In the genomic region with DNA sequence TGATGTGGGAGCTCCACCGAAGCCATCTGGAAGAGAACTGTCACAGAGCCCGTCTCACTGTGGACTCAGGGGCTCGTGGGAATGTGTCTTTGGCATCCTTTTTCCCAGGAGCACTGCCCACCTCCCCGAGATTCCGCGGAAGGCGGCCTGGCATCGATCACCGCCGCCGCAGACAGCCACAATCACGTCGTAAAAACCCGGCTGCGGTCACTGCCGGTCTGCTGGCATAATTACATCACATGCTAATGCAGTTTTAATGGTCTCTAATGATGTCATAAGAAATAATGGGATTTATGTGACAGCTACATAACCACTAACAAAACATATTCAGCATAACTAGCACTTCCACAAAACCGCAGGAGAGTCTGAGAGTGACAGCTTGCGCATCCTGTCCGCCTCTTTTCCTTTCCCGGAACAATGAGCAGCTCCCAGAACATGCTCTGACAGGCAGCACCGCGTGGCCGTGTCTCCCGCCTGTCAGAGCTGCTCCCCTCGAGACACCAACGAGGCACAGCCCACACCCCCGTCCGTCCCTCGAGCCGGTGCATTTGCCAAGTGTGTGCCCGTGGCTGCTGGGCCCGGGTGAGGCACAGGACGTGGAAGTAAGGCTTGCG, we compare ENCODE assay signal across 16 cellular contexts.
A peak's percentile ranks its signal among the peaks of the same experiment; 100 is the strongest.
DNase-seq lines count a peak whose midpoint lies in the region; ATAC-seq and TF ChIP-seq lines count a peak whose summit lies in the region.
"Had no signal": no experiment of that assay in that cellular context is flagged by ENCODE, and none has a peak within 500 bp of the region (broad histone marks: within the 10 kb centered on the region; RNA-seq: fewer than 3 reads in every experiment).

No MANE protein-coding gene starts in this region.

- no peak overlapping the region for H2AFZ ChIP-seq in neural cell (ENCODE audit: low read depth, low read length)
- H2AFZ ChIP-seq: neural progenitor cell had no signal

- H3K4me3 ChIP-seq in right atrium auricular region (no peak overlapping the region), neural cell (ENCODE audit: low read length) (peak overlapping the region; percentile 45), body of pancreas (no peak overlapping the region)
- H3K4me3 ChIP-seq: heart left ventricle, neural progenitor cell had no signal

- H3K4me2 ChIP-seq in neural cell (ENCODE audit: low read length): no peak overlapping the region
- H3K4me2 ChIP-seq: neural progenitor cell had no signal

- no peak for TF ChIP-seq CTCF in right atrium auricular region (IDR thresholded peaks at IDR 0.05)
- TF ChIP-seq CTCF in neural cell (IDR thresholded peaks at IDR 0.05; ENCODE audit: poor library complexity, severe bottlenecking): no peak
- TF ChIP-seq CTCF in body of pancreas (IDR thresholded peaks at IDR 0.05): no peak

- H3K27ac ChIP-seq in right atrium auricular region: no peak overlapping the region
- H3K27ac ChIP-seq in neural cell (ENCODE audit: low read length): peak overlapping the region; percentile 74
- H3K27ac ChIP-seq in body of pancreas: no peak overlapping the region
- H3K27ac ChIP-seq: heart left ventricle, neural progenitor cell had no signal

- H3K27me3 ChIP-seq in right atrium auricular region (no peaks in the 10 kb centered on the region), neural cell (ENCODE audit: insufficient read depth, low read depth, low read length) (no peaks in the 10 kb centered on the region), body of pancreas (no peaks in the 10 kb centered on the region)
- H3K27me3 ChIP-seq: neural progenitor cell had no signal

- no peaks in the 10 kb centered on the region for H3K9me2 ChIP-seq in neural cell (ENCODE audit: insufficient read depth, low read length)

- peaks cover 5% of the 10 kb centered on the region for H3F3A ChIP-seq in neural cell (ENCODE audit: insufficient read depth, low read length, poor library complexity, severe bottlenecking)

- 78 to 93% methylated on average over 21 to 34 of the region's 34 CpGs for WGBS in body of pancreas, 2 donors

- TF ChIP-seq EP300 in neural cell (conservative IDR thresholded peaks at IDR 0.05; ENCODE audit: poor library complexity, severe bottlenecking): peak; percentile 89

- H3K36me3 ChIP-seq in right atrium auricular region (no peaks in the 10 kb centered on the region), neural cell (ENCODE audit: insufficient read depth, low read length) (no peaks in the 10 kb centered on the region), body of pancreas (replicated peaks in 1 of 2; ENCODE audit: insufficient read depth in 1 of 2, low read depth in 2 of 2) (no peaks in the 10 kb centered on the region)
- H3K36me3 ChIP-seq: heart left ventricle, neural progenitor cell had no signal

- ATAC-seq in left ventricle myocardium superior: no peak
- ATAC-seq in GM19351 (IDR thresholded peaks at IDR 0.05; ENCODE audit: unreplicated experiment): no peak
- ATAC-seq in body of pancreas: no peak
- ATAC-seq: effector memory CD8-positive, alpha-beta T cell had no signal

- H3K9me3 ChIP-seq in right atrium auricular region (no peaks in the 10 kb centered on the region), neural cell (ENCODE audit: low read length) (no peaks in the 10 kb centered on the region), body of pancreas (no peaks in the 10 kb centered on the region)
- H3K9me3 ChIP-seq: heart left ventricle had no signal

- H3K9ac ChIP-seq in neural cell (ENCODE audit: low read length): peak overlapping the region; percentile 57
- H3K9ac ChIP-seq: neural progenitor cell had no signal

- TF ChIP-seq RAD21 in neural cell (conservative IDR thresholded peaks at IDR 0.05): no peak

- TF ChIP-seq POLR2A in body of pancreas (IDR thresholded peaks at IDR 0.05): no peak

- H3K79me2 ChIP-seq in neural cell (replicated peaks; ENCODE audit: insufficient read depth, low read length): no peaks in the 10 kb centered on the region

- intact Hi-C loops in left ventricle myocardium superior (cut with micrococcal nuclease) (no loop called here), body of pancreas (cut with DNase I) (no loop called here)

- DNase-seq in right atrium auricular region (ENCODE audit: low spot score): peak; percentile 43
- no peak for DNase-seq in left ventricle myocardium superior
- peak; percentile 50 for DNase-seq in astrocyte of the hippocampus (ENCODE audit: low read depth, low spot score)
- DNase-seq in EL: no peak
- DNase-seq in NCI-H2196 (lab: John Stamatoyannopoulos, UW; ENCODE audit: unreplicated experiment): no peak
- no peak for DNase-seq in body of pancreas
- DNase-seq: activated CD4-positive, alpha-beta T cell treated with anti-CD3 and anti-CD28 coated beads for 1 hour; activated gamma-delta T cell; amygdala; effector memory CD8-positive, alpha-beta T cell; NCI-H2227 treated with DMSO at 0.1 percent for 48 hours; SIG-M5 had no signal

- no peaks in the 10 kb centered on the region for H3K4me1 ChIP-seq in right atrium auricular region
- H3K4me1 ChIP-seq in body of pancreas: no peaks in the 10 kb centered on the region
- H3K4me1 ChIP-seq: heart left ventricle, neural progenitor cell had no signal

- H4K20me1 ChIP-seq in neural cell (ENCODE audit: insufficient read depth): no peaks in the 10 kb centered on the region

TF ChIP-seq in neural cell, 6 proteins besides CTCF, POLR2A, EP300 and RAD21:
- peak; percentile 82 for TF ChIP-seq POLR2AphosphoS5 (IDR thresholded peaks at IDR 0.05)
- no peak for TF ChIP-seq TAF1 (IDR thresholded peaks at IDR 0.05; ENCODE audit: low read depth)
- TF ChIP-seq SMC3 (conservative IDR thresholded peaks at IDR 0.05; ENCODE audit: poor library complexity): peak; percentile 19
- TF ChIP-seq, protein P1, sequence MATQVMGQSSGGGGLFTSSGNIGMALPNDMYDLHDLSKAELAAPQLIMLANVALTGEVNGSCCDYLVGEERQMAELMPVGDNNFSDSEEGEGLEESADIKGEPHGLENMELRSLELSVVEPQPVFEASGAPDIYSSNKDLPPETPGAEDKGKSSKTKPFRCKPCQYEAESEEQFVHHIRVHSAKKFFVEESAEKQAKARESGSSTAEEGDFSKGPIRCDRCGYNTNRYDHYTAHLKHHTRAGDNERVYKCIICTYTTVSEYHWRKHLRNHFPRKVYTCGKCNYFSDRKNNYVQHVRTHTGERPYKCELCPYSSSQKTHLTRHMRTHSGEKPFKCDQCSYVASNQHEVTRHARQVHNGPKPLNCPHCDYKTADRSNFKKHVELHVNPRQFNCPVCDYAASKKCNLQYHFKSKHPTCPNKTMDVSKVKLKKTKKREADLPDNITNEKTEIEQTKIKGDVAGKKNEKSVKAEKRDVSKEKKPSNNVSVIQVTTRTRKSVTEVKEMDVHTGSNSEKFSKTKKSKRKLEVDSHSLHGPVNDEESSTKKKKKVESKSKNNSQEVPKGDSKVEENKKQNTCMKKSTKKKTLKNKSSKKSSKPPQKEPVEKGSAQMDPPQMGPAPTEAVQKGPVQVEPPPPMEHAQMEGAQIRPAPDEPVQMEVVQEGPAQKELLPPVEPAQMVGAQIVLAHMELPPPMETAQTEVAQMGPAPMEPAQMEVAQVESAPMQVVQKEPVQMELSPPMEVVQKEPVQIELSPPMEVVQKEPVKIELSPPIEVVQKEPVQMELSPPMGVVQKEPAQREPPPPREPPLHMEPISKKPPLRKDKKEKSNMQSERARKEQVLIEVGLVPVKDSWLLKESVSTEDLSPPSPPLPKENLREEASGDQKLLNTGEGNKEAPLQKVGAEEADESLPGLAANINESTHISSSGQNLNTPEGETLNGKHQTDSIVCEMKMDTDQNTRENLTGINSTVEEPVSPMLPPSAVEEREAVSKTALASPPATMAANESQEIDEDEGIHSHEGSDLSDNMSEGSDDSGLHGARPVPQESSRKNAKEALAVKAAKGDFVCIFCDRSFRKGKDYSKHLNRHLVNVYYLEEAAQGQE (IDR thresholded peaks at IDR 0.05; ENCODE audit: borderline replicate concordance): peak; percentile 57
- TF ChIP-seq EZH2 (IDR thresholded peaks at IDR 0.05; ENCODE audit: borderline replicate concordance, insufficient read depth, low read length, poor library complexity, severe bottlenecking): no peak
- TF ChIP-seq MXI1 (conservative IDR thresholded peaks at IDR 0.05; ENCODE audit: poor library complexity, severe bottlenecking): peak; percentile 54

Comparison
In these comparisons a context has a peak if more than half of its experiments do, and no peak if none do; other contexts are left out.
1. DNase-seq: peak in right atrium auricular region (single experiment) and astrocyte of the hippocampus (single experiment); none in left ventricle myocardium superior (single experiment), EL (single experiment), NCI-H2196 (single experiment) and body of pancreas (0 of 4).